Comparison of ENCODE assay signal across 10 cellular contexts in genomic region chr14:68377056-68377455, GRCh38.
DNase-seq lines count a peak whose midpoint lies in the region; ATAC-seq and TF ChIP-seq lines count a peak whose summit lies in the region.
"Had no signal": no experiment of that assay in that cellular context is flagged by ENCODE, and none has a peak within 500 bp of the region (broad histone marks: within the 10 kb centered on the region; RNA-seq: fewer than 3 reads in every experiment).

No MANE protein-coding gene starts in this region.

- H3K4me3 ChIP-seq in heart right ventricle (peak overlapping the region in 1 of 10 donors; percentile 2), trophoblast cell (ENCODE audit: low read depth, low read length) (no peak overlapping the region), vagina (no peak overlapping the region)

- TF ChIP-seq CTCF in natural killer cell (IDR thresholded peaks at IDR 0.05) (no peak), heart right ventricle (IDR thresholded peaks at IDR 0.05) (no peak), vagina (IDR thresholded peaks at IDR 0.05) (no peak), GM13976 (IDR thresholded peaks at IDR 0.05; ENCODE audit: borderline replicate concordance, control extremely low read depth, extremely low read depth, insufficient read depth, missing control alignments) (no peak)

- peak overlapping the region; percentile 65 to 70 for H3K27ac Mint-ChIP-seq in natural killer cell
- H3K27ac Mint-ChIP-seq in natural killer cell treated with Interleukin-12 subunit alpha and Interleukin-12 subunit beta and Interleukin-15 and Interleukin-18, amount 100 ng/mL, for 72 hours, result peak overlapping the region in 1 of 2 donors; percentile 85
- H3K27ac Mint-ChIP-seq: activated naive CD4-positive, alpha-beta T cell treated with anti-CD3 and anti-CD28 coated beads, Interleukin-2, amount 10 ng/mL, durations not matched to agents 7 days and 5 days had no signal

- no peak overlapping the region for H2BK5ac ChIP-seq in trophoblast cell (ENCODE audit: low read depth, low read length, poor library complexity)

- intact Hi-C loops in natural killer cell (cut with micrococcal nuclease), result loop anchor here (5.0 kb wide), 1 partner anchor 90 kb away; no protein-coding TSS in a partner anchor
- intact Hi-C loops in heart right ventricle (cut with DNase I), result loop anchor here in 2 of 10 donors (5.0 to 10.0 kb wide), 4 partner anchors 112 to 432 kb away; partner anchors contain the start of gene ZFP36L1 (in 1 of the 2)
- intact Hi-C loops in vagina (cut with DNase I), result no loop called here

- no peak overlapping the region for H3K9ac ChIP-seq in trophoblast cell (ENCODE audit: low read length)

- in situ Hi-C loops in GM13976 (cut with MboI; ENCODE audit: low sequenced_read_pairs, unreplicated experiment), result no loop called here

- H3K79me1 ChIP-seq in trophoblast cell (ENCODE audit: low read length), result peaks cover 5% of the 10 kb centered on the region

- H3K4me1 Mint-ChIP-seq in natural killer cell, result peaks cover 44 to 46% of the 10 kb centered on the region in 2 donors
- H3K4me1 Mint-ChIP-seq in natural killer cell treated with Interleukin-12 subunit alpha and Interleukin-12 subunit beta and Interleukin-15 and Interleukin-18, amount 100 ng/mL, for 72 hours (ENCODE audit: low read depth in 2 of 2), result peaks cover 17 to 36% of the 10 kb centered on the region in 2 donors

- H3K23ac ChIP-seq in trophoblast cell (ENCODE audit: low read length), result no peak overlapping the region

- peak overlapping the region; percentile 82 for H2BK12ac ChIP-seq in trophoblast cell (ENCODE audit: low read length)

- no peaks in the 10 kb centered on the region for H3K36me3 ChIP-seq in heart right ventricle
- no peaks in the 10 kb centered on the region for H3K36me3 ChIP-seq in trophoblast cell (ENCODE audit: control insufficient read depth in 1 of 2, insufficient read depth in 2 of 2, low read length in 2 of 2)
- H3K36me3 ChIP-seq in vagina, result no peaks in the 10 kb centered on the region

- H3K27ac ChIP-seq in heart right ventricle (peak overlapping the region; percentile 54 to 89 (median 80)), trophoblast cell (ENCODE audit: low read depth, low read length) (no peak overlapping the region), vagina (peak overlapping the region; percentile 66)

- DNase-seq in natural killer cell (no peak), heart right ventricle (peak in 1 of 2 donors; percentile 29), trophoblast cell (no peak), vagina (ENCODE audit: extremely low spot score in 2 of 2) (no peak), GM13976 (ENCODE audit: low spot score) (no peak)
- no peak for DNase-seq in natural killer cell treated with Interleukin-12 subunit alpha and Interleukin-12 subunit beta and Interleukin-15 and Interleukin-18, amount 100 ng/mL, for 72 hours (ENCODE audit: low spot score)
- no peak for DNase-seq in activated effector memory CD4-positive, alpha-beta T cell treated with Interleukin-2 at 50 U/mL for 16 hours
- DNase-seq: activated naive CD4-positive, alpha-beta T cell treated with anti-CD3 and anti-CD28 coated beads, Interleukin-2, amount 10 ng/mL, durations not matched to agents 7 days and 5 days; NCI-H187 treated with DMSO at 0.1 percent for 48 hours had no signal

- H3K14ac ChIP-seq in trophoblast cell (ENCODE audit: low read length), result no peak overlapping the region

- no peaks in the 10 kb centered on the region for H3K79me2 ChIP-seq in trophoblast cell (ENCODE audit: control insufficient read depth, insufficient read depth, low read length, poor library complexity)

- ATAC-seq in natural killer cell, result no peak
- no peak for ATAC-seq in natural killer cell treated with Interleukin-12 subunit alpha and Interleukin-12 subunit beta and Interleukin-15 and Interleukin-18, amount 100 ng/mL, for 72 hours
- ATAC-seq in heart right ventricle, result peak in 6 of 8 donors; percentile 7 to 63 (median 48)
- no peak for ATAC-seq in GM21367 (IDR thresholded peaks at IDR 0.05; ENCODE audit: unreplicated experiment)

- peaks cover 0 to 4% (median 0%) of the 10 kb centered on the region in 11 donors for H3K9me3 ChIP-seq in heart right ventricle
- no peaks in the 10 kb centered on the region for H3K9me3 ChIP-seq in trophoblast cell (ENCODE audit: insufficient read depth, low read depth, low read length)
- H3K9me3 ChIP-seq in vagina, result no peaks in the 10 kb centered on the region

- 54 to 61% methylated on average over 2 of the region's 2 CpGs for WGBS in heart right ventricle, 2 donors
- no CpG with 5 or more reads among the region's 2 CpGs for WGBS in trophoblast cell (ENCODE audit: extremely low coverage, insufficient coverage, insufficient read length)

- no peak overlapping the region for H2AK5ac ChIP-seq in trophoblast cell (ENCODE audit: low read length)

- TF ChIP-seq POLR2A in vagina (IDR thresholded peaks at IDR 0.05), result no peak

- H3K27me3 Mint-ChIP-seq in natural killer cell (ENCODE audit: low read depth in 2 of 2), result no peaks in the 10 kb centered on the region
- H3K27me3 Mint-ChIP-seq in natural killer cell treated with Interleukin-12 subunit alpha and Interleukin-12 subunit beta and Interleukin-15 and Interleukin-18, amount 100 ng/mL, for 72 hours, result no peaks in the 10 kb centered on the region
- H3K27me3 Mint-ChIP-seq: activated naive CD4-positive, alpha-beta T cell treated with anti-CD3 and anti-CD28 coated beads, Interleukin-2, amount 10 ng/mL, durations not matched to agents 7 days and 5 days had no signal

- H3K18ac ChIP-seq in trophoblast cell (ENCODE audit: low read length), result no peak overlapping the region

- no peaks in the 10 kb centered on the region for H3K9me3 Mint-ChIP-seq in natural killer cell
- H3K9me3 Mint-ChIP-seq in natural killer cell treated with Interleukin-12 subunit alpha and Interleukin-12 subunit beta and Interleukin-15 and Interleukin-18, amount 100 ng/mL, for 72 hours, result no peaks in the 10 kb centered on the region
- H3K9me3 Mint-ChIP-seq: activated naive CD4-positive, alpha-beta T cell treated with anti-CD3 and anti-CD28 coated beads, Interleukin-2, amount 10 ng/mL, durations not matched to agents 7 days and 5 days had no signal

- no peaks in the 10 kb centered on the region for H3K36me3 Mint-ChIP-seq in natural killer cell
- H3K36me3 Mint-ChIP-seq in natural killer cell treated with Interleukin-12 subunit alpha and Interleukin-12 subunit beta and Interleukin-15 and Interleukin-18, amount 100 ng/mL, for 72 hours, result no peaks in the 10 kb centered on the region

- no peak overlapping the region for H3K4ac ChIP-seq in trophoblast cell (ENCODE audit: low read depth, low read length)

- H2AFZ ChIP-seq in trophoblast cell (ENCODE audit: insufficient read depth, low read length, poor library complexity), result no peak overlapping the region

- H3K4me2 ChIP-seq in trophoblast cell (ENCODE audit: low read length), result no peak overlapping the region

- no peak overlapping the region for H4K12ac ChIP-seq in trophoblast cell (ENCODE audit: low read depth, low read length)

- peak overlapping the region; percentile 89 for H2BK120ac ChIP-seq in trophoblast cell (ENCODE audit: insufficient read depth, low read length, poor library complexity)

- H3K4me1 ChIP-seq in heart right ventricle, result peaks cover 4 to 75% (median 38%) of the 10 kb centered on the region in 9 donors
- peaks cover 4 to 5% of the 10 kb centered on the region in 2 experiments for H3K4me1 ChIP-seq in trophoblast cell (ENCODE audit: control insufficient read depth in 1 of 2, insufficient read depth in 2 of 2, low read length in 2 of 2)
- peaks cover 40% of the 10 kb centered on the region for H3K4me1 ChIP-seq in vagina

- peak overlapping the region; percentile 57 for H4K91ac ChIP-seq in trophoblast cell (ENCODE audit: low read depth, low read length)

- H4K8ac ChIP-seq in trophoblast cell (ENCODE audit: low read depth, low read length), result peak overlapping the region; percentile 62

- H3K27me3 ChIP-seq in heart right ventricle, result no peaks in the 10 kb centered on the region
- no peaks in the 10 kb centered on the region for H3K27me3 ChIP-seq in trophoblast cell (ENCODE audit: insufficient read depth, low read length)
- no peaks in the 10 kb centered on the region for H3K27me3 ChIP-seq in vagina

- peak overlapping the region; percentile 50 for H3K4me3 Mint-ChIP-seq in natural killer cell
- H3K4me3 Mint-ChIP-seq in natural killer cell treated with Interleukin-12 subunit alpha and Interleukin-12 subunit beta and Interleukin-15 and Interleukin-18, amount 100 ng/mL, for 72 hours, result no peak overlapping the region
- H3K4me3 Mint-ChIP-seq: activated naive CD4-positive, alpha-beta T cell treated with anti-CD3 and anti-CD28 coated beads, Interleukin-2, amount 10 ng/mL, durations not matched to agents 7 days and 5 days had no signal

Comparison
In these comparisons a context has a peak if more than half of its experiments do, and no peak if none do; other contexts are left out.
1. ATAC-seq: peak in heart right ventricle (6 of 8); none in natural killer cell (0 of 3), natural killer cell treated with Interleukin-12 subunit alpha and Interleukin-12 subunit beta and Interleukin-15 and Interleukin-18, amount 100 ng/mL, for 72 hours (0 of 2) and GM21367 (single experiment).